Comparison of ENCODE assay signal across 1 cellular context in genomic region chr20:41095110-41095969, GRCh38.
A peak's percentile ranks its signal among the peaks of the same experiment; 100 is the strongest.
TF ChIP-seq lines count a peak whose summit lies in the region.

No MANE protein-coding gene starts in this region.

TF ChIP-seq in HepG2, 621 proteins besides CTCF, POLR2A, EP300 and RAD21 (continued from another document):
- TF ChIP-seq SP140L (CRISPR knock-in tag; IDR thresholded peaks at IDR 0.05; ENCODE audit: borderline replicate concordance): peak; percentile 75; the same call in 1 of the 2 replicates
- no peak for TF ChIP-seq AHR (CRISPR knock-in tag; IDR thresholded peaks at IDR 0.05)
- peak; percentile 41; the same call in 1 of the 2 replicates for TF ChIP-seq THRA (CRISPR knock-in tag; IDR thresholded peaks at IDR 0.05; ENCODE audit: borderline replicate concordance)
- TF ChIP-seq XRCC5 (optimal IDR thresholded peaks at IDR 0.05; ENCODE audit: low read length): peak; percentile 84
- peak; percentile 71 for TF ChIP-seq RBM22 (optimal IDR thresholded peaks at IDR 0.05; ENCODE audit: low read length)
- TF ChIP-seq KDM6A (CRISPR knock-in tag; IDR thresholded peaks at IDR 0.05; ENCODE audit: low read depth): no peak
- no peak for TF ChIP-seq ATF5 (CRISPR knock-in tag; IDR thresholded peaks at IDR 0.05; ENCODE audit: low read depth)
- TF ChIP-seq CBX5 (CRISPR knock-in tag; IDR thresholded peaks at IDR 0.05; ENCODE audit: borderline replicate concordance): no peak
- no peak for TF ChIP-seq ZNF446 (CRISPR knock-in tag; IDR thresholded peaks at IDR 0.05)
- peak; percentile 32; the same call in 1 of the 2 replicates for TF ChIP-seq ZNF34 (CRISPR knock-in tag; IDR thresholded peaks at IDR 0.05; ENCODE audit: borderline replicate concordance)
- no peak for TF ChIP-seq FOSL1 (CRISPR knock-in tag; IDR thresholded peaks at IDR 0.05; ENCODE audit: borderline replicate concordance)
- peak; percentile 38; the same call in 1 of the 2 replicates for TF ChIP-seq MIXL1 (CRISPR knock-in tag; IDR thresholded peaks at IDR 0.05)
- no peak for TF ChIP-seq SSRP1 (CRISPR knock-in tag; IDR thresholded peaks at IDR 0.05)
- peak; percentile 65; the same call in 1 of the 2 replicates for TF ChIP-seq ZSCAN25 (CRISPR knock-in tag; IDR thresholded peaks at IDR 0.05)
- TF ChIP-seq ZNF614 (CRISPR knock-in tag; IDR thresholded peaks at IDR 0.05; ENCODE audit: borderline replicate concordance): no peak
- TF ChIP-seq MXD1 (CRISPR knock-in tag; IDR thresholded peaks at IDR 0.05): no peak
- 0 out of 2 replicates have a peak, but pooled peaks have one; percentile 17 for TF ChIP-seq ZBTB20 (CRISPR knock-in tag; IDR thresholded peaks at IDR 0.05; ENCODE audit: borderline replicate concordance, low read depth)
- no peak for TF ChIP-seq U2AF1 (optimal IDR thresholded peaks at IDR 0.05; ENCODE audit: low read depth, low read length)
- TF ChIP-seq CBFB (CRISPR knock-in tag; IDR thresholded peaks at IDR 0.05): no peak
- TF ChIP-seq HNF4A (CRISPR knock-in tag; IDR thresholded peaks at IDR 0.05): no peak
- peak; percentile 87 for TF ChIP-seq STAG1 (CRISPR knock-in tag; IDR thresholded peaks at IDR 0.05)
- no peak for TF ChIP-seq THAP11 (CRISPR knock-in tag; IDR thresholded peaks at IDR 0.05)
- no peak for TF ChIP-seq ZMAT5 (CRISPR knock-in tag; IDR thresholded peaks at IDR 0.05; ENCODE audit: borderline replicate concordance, low read depth)
- 0 out of 2 replicates have a peak, but pooled peaks have one; percentile 12 for TF ChIP-seq ZNF652 (CRISPR knock-in tag; IDR thresholded peaks at IDR 0.05; ENCODE audit: borderline replicate concordance, low read depth)
- no peak for TF ChIP-seq PRMT3 (CRISPR knock-in tag; IDR thresholded peaks at IDR 0.05; ENCODE audit: borderline replicate concordance, low read depth)
- TF ChIP-seq HNRNPH1 (optimal IDR thresholded peaks at IDR 0.05; ENCODE audit: low read depth, low read length): no peak
- TF ChIP-seq CHD2 (IDR thresholded peaks at IDR 0.05; ENCODE audit: low read depth, low read length): no peak
- no peak for TF ChIP-seq GATA4 (IDR thresholded peaks at IDR 0.05; ENCODE audit: borderline replicate concordance, low read depth)
- peak; percentile 39; the same call in 1 of the 2 replicates for TF ChIP-seq ELF3 (CRISPR knock-in tag; IDR thresholded peaks at IDR 0.05)
- peak; percentile 28; the same call in 1 of the 2 replicates for TF ChIP-seq RXRB (CRISPR knock-in tag; IDR thresholded peaks at IDR 0.05; ENCODE audit: borderline replicate concordance)
- TF ChIP-seq ZNF280D (CRISPR knock-in tag; IDR thresholded peaks at IDR 0.05): peak; percentile 27; the same call in 1 of the 2 replicates
- TF ChIP-seq YY1 (IDR thresholded peaks at IDR 0.05; ENCODE audit: insufficient read depth, insufficient replicate concordance, low read depth, low read length): peak; percentile 50
- TF ChIP-seq ZNF800 (CRISPR knock-in tag; IDR thresholded peaks at IDR 0.05): peak; percentile 27; the same call in 1 of the 2 replicates
- peak; percentile 45; the same call in 1 of the 2 replicates for TF ChIP-seq GATAD2A (CRISPR knock-in tag; IDR thresholded peaks at IDR 0.05)
- 0 out of 2 replicates have a peak, but pooled peaks have one; percentile 31 for TF ChIP-seq ZNF749 (CRISPR knock-in tag; IDR thresholded peaks at IDR 0.05; ENCODE audit: borderline replicate concordance)
- TF ChIP-seq ZNF263 (CRISPR knock-in tag; IDR thresholded peaks at IDR 0.05): no peak
- no peak for TF ChIP-seq ZBTB21 (CRISPR knock-in tag; IDR thresholded peaks at IDR 0.05)
